Comparison of ENCODE assay signal across 2 cellular contexts in genomic region chr18:3248670-3249359, GRCh38.
A peak's percentile ranks its signal among the peaks of the same experiment; 100 is the strongest.
TF ChIP-seq lines count a peak whose summit lies in the region.

No MANE protein-coding gene starts in this region.

TF ChIP-seq in GM12878, 131 proteins besides CTCF, POLR2A, EP300 and RAD21 (continued from another document and continues in another):
- TF ChIP-seq, protein P1, sequence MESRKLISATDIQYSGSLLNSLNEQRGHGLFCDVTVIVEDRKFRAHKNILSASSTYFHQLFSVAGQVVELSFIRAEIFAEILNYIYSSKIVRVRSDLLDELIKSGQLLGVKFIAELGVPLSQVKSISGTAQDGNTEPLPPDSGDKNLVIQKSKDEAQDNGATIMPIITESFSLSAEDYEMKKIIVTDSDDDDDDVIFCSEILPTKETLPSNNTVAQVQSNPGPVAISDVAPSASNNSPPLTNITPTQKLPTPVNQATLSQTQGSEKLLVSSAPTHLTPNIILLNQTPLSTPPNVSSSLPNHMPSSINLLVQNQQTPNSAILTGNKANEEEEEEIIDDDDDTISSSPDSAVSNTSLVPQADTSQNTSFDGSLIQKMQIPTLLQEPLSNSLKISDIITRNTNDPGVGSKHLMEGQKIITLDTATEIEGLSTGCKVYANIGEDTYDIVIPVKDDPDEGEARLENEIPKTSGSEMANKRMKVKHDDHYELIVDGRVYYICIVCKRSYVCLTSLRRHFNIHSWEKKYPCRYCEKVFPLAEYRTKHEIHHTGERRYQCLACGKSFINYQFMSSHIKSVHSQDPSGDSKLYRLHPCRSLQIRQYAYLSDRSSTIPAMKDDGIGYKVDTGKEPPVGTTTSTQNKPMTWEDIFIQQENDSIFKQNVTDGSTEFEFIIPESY (IDR thresholded peaks at IDR 0.05), result no peak
- TF ChIP-seq SMARCA5 (IDR thresholded peaks at IDR 0.05), result no peak
- TF ChIP-seq FOS (IDR thresholded peaks at IDR 0.05; ENCODE audit: borderline replicate concordance, extremely low read depth, insufficient read length), result no peak
- TF ChIP-seq YY1 (IDR thresholded peaks at IDR 0.05; ENCODE audit: low read depth, low read length), result no peak
- TF ChIP-seq, protein P2, sequence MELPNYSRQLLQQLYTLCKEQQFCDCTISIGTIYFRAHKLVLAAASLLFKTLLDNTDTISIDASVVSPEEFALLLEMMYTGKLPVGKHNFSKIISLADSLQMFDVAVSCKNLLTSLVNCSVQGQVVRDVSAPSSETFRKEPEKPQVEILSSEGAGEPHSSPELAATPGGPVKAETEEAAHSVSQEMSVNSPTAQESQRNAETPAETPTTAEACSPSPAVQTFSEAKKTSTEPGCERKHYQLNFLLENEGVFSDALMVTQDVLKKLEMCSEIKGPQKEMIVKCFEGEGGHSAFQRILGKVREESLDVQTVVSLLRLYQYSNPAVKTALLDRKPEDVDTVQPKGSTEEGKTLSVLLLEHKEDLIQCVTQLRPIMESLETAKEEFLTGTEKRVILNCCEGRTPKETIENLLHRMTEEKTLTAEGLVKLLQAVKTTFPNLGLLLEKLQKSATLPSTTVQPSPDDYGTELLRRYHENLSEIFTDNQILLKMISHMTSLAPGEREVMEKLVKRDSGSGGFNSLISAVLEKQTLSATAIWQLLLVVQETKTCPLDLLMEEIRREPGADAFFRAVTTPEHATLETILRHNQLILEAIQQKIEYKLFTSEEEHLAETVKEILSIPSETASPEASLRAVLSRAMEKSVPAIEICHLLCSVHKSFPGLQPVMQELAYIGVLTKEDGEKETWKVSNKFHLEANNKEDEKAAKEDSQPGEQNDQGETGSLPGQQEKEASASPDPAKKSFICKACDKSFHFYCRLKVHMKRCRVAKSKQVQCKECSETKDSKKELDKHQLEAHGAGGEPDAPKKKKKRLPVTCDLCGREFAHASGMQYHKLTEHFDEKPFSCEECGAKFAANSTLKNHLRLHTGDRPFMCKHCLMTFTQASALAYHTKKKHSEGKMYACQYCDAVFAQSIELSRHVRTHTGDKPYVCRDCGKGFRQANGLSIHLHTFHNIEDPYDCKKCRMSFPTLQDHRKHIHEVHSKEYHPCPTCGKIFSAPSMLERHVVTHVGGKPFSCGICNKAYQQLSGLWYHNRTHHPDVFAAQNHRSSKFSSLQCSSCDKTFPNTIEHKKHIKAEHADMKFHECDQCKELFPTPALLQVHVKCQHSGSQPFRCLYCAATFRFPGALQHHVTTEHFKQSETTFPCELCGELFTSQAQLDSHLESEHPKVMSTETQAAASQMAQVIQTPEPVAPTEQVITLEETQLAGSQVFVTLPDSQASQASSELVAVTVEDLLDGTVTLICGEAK (IDR thresholded peaks at IDR 0.05; ENCODE audit: borderline replicate concordance), result peak; percentile 47; the same call in 1 of the 2 replicates
- no peak for TF ChIP-seq NR2C1 (IDR thresholded peaks at IDR 0.05)
- peak; percentile 14 for TF ChIP-seq CUX1 (IDR thresholded peaks at IDR 0.05; ENCODE audit: insufficient replicate concordance, low read depth, low read length)
- TF ChIP-seq SKIL (IDR thresholded peaks at IDR 0.05; ENCODE audit: low read depth, poor library complexity, severe bottlenecking), result no peak

TF ChIP-seq in HepG2, 621 proteins besides CTCF, POLR2A, EP300 and RAD21 (continued from another document and continues in another):
- TF ChIP-seq, protein P3, sequence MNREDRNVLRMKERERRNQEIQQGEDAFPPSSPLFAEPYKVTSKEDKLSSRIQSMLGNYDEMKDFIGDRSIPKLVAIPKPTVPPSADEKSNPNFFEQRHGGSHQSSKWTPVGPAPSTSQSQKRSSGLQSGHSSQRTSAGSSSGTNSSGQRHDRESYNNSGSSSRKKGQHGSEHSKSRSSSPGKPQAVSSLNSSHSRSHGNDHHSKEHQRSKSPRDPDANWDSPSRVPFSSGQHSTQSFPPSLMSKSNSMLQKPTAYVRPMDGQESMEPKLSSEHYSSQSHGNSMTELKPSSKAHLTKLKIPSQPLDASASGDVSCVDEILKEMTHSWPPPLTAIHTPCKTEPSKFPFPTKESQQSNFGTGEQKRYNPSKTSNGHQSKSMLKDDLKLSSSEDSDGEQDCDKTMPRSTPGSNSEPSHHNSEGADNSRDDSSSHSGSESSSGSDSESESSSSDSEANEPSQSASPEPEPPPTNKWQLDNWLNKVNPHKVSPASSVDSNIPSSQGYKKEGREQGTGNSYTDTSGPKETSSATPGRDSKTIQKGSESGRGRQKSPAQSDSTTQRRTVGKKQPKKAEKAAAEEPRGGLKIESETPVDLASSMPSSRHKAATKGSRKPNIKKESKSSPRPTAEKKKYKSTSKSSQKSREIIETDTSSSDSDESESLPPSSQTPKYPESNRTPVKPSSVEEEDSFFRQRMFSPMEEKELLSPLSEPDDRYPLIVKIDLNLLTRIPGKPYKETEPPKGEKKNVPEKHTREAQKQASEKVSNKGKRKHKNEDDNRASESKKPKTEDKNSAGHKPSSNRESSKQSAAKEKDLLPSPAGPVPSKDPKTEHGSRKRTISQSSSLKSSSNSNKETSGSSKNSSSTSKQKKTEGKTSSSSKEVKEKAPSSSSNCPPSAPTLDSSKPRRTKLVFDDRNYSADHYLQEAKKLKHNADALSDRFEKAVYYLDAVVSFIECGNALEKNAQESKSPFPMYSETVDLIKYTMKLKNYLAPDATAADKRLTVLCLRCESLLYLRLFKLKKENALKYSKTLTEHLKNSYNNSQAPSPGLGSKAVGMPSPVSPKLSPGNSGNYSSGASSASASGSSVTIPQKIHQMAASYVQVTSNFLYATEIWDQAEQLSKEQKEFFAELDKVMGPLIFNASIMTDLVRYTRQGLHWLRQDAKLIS (CRISPR knock-in tag; IDR thresholded peaks at IDR 0.05), result peak; percentile 35; the same call in 1 of the 2 replicates
- no peak for TF ChIP-seq YEATS4 (CRISPR knock-in tag; IDR thresholded peaks at IDR 0.05; ENCODE audit: borderline replicate concordance)
- no peak for TF ChIP-seq ZNF75D (CRISPR knock-in tag; IDR thresholded peaks at IDR 0.05; ENCODE audit: borderline replicate concordance)
- peak; percentile 44 for TF ChIP-seq FOXA3 (CRISPR knock-in tag; IDR thresholded peaks at IDR 0.05)
- TF ChIP-seq POLR2G (IDR thresholded peaks at IDR 0.05; ENCODE audit: low read depth, low read length), result 0 out of 2 replicates have a peak, but pooled peaks have one; percentile 32
- peak; percentile 62; the same call in 1 of the 2 replicates for TF ChIP-seq ETV5 (CRISPR knock-in tag; IDR thresholded peaks at IDR 0.05; ENCODE audit: borderline replicate concordance)
- TF ChIP-seq SAP130 (CRISPR knock-in tag; IDR thresholded peaks at IDR 0.05; ENCODE audit: low read depth), result peak; percentile 84
- peak; percentile 35; the same call in 1 of the 2 replicates for TF ChIP-seq SOX5 (CRISPR knock-in tag; IDR thresholded peaks at IDR 0.05; ENCODE audit: borderline replicate concordance)
- 0 out of 2 replicates have a peak, but pooled peaks have one; percentile 11 for TF ChIP-seq HOMEZ (CRISPR knock-in tag; IDR thresholded peaks at IDR 0.05; ENCODE audit: low read depth)
- TF ChIP-seq, protein P4, sequence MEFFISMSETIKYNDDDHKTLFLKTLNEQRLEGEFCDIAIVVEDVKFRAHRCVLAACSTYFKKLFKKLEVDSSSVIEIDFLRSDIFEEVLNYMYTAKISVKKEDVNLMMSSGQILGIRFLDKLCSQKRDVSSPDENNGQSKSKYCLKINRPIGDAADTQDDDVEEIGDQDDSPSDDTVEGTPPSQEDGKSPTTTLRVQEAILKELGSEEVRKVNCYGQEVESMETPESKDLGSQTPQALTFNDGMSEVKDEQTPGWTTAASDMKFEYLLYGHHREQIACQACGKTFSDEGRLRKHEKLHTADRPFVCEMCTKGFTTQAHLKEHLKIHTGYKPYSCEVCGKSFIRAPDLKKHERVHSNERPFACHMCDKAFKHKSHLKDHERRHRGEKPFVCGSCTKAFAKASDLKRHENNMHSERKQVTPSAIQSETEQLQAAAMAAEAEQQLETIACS (CRISPR knock-in tag; IDR thresholded peaks at IDR 0.05), result no peak
- TF ChIP-seq, protein P5, sequence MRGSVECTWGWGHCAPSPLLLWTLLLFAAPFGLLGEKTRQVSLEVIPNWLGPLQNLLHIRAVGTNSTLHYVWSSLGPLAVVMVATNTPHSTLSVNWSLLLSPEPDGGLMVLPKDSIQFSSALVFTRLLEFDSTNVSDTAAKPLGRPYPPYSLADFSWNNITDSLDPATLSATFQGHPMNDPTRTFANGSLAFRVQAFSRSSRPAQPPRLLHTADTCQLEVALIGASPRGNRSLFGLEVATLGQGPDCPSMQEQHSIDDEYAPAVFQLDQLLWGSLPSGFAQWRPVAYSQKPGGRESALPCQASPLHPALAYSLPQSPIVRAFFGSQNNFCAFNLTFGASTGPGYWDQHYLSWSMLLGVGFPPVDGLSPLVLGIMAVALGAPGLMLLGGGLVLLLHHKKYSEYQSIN (CRISPR knock-in tag; IDR thresholded peaks at IDR 0.05; ENCODE audit: borderline replicate concordance), result no peak
- TF ChIP-seq ZFP62 (CRISPR knock-in tag; IDR thresholded peaks at IDR 0.05), result no peak
- TF ChIP-seq NPAS2 (CRISPR knock-in tag; IDR thresholded peaks at IDR 0.05; ENCODE audit: borderline replicate concordance), result no peak
- TF ChIP-seq TGIF2 (CRISPR knock-in tag; IDR thresholded peaks at IDR 0.05), result peak; percentile 15; the same call in 1 of the 2 replicates
- TF ChIP-seq PRDM4 (CRISPR knock-in tag; IDR thresholded peaks at IDR 0.05; ENCODE audit: borderline replicate concordance), result no peak
- TF ChIP-seq ELF3 (CRISPR knock-in tag; IDR thresholded peaks at IDR 0.05), result 0 out of 2 replicates have a peak, but pooled peaks have one; percentile 37
- peak; percentile 56; the same call in 1 of the 2 replicates for TF ChIP-seq GABPB1 (CRISPR knock-in tag; IDR thresholded peaks at IDR 0.05)
- TF ChIP-seq SP2 (CRISPR knock-in tag; IDR thresholded peaks at IDR 0.05), result no peak
- TF ChIP-seq SIN3A (IDR thresholded peaks at IDR 0.05; ENCODE audit: borderline replicate concordance, low read depth, low read length), result 0 out of 2 replicates have a peak, but pooled peaks have one; percentile 67
- no peak for TF ChIP-seq ETV6 (CRISPR knock-in tag; conservative IDR thresholded peaks at IDR 0.05)
- TF ChIP-seq GABPA (IDR thresholded peaks at IDR 0.05; ENCODE audit: low read depth, low read length), result no peak
- TF ChIP-seq GABPA (CRISPR knock-in tag; IDR thresholded peaks at IDR 0.05; ENCODE audit: low read depth), result peak; percentile 87
- no peak for TF ChIP-seq ZNF674 (CRISPR knock-in tag; IDR thresholded peaks at IDR 0.05; ENCODE audit: low read depth)
- no peak for TF ChIP-seq ZNF143 (CRISPR knock-in tag; IDR thresholded peaks at IDR 0.05)
- no peak for TF ChIP-seq FOXA1 (IDR thresholded peaks at IDR 0.05)
- peak; percentile 29; the same call in 1 of the 2 replicates for TF ChIP-seq FOXA1 (CRISPR knock-in tag; IDR thresholded peaks at IDR 0.05)
- TF ChIP-seq ZNF672 (CRISPR knock-in tag; IDR thresholded peaks at IDR 0.05), result no peak
- no peak for TF ChIP-seq SMAD9 (CRISPR knock-in tag; IDR thresholded peaks at IDR 0.05)
- TF ChIP-seq KLF12 (CRISPR knock-in tag; IDR thresholded peaks at IDR 0.05; ENCODE audit: borderline replicate concordance), result peak; percentile 46; the same call in 1 of the 2 replicates
- TF ChIP-seq ZNF333 (CRISPR knock-in tag; IDR thresholded peaks at IDR 0.05; ENCODE audit: borderline replicate concordance), result no peak
- TF ChIP-seq TFE3 (CRISPR knock-in tag; IDR thresholded peaks at IDR 0.05), result no peak
- TF ChIP-seq RBFOX2 (IDR thresholded peaks at IDR 0.05; ENCODE audit: low read depth, low read length), result peak; percentile 50; the same call in 1 of the 2 replicates
